19 cellular contexts compared by ENCODE assay signal in genomic region chr2:217606296-217606695, GRCh38.
A peak's percentile ranks its signal among the peaks of the same experiment; 100 is the strongest.
DNase-seq lines count a peak whose midpoint lies in the region; ATAC-seq, FAIRE-seq and TF ChIP-seq lines count a peak whose summit lies in the region.
"Had no signal": no experiment of that assay in that cellular context is flagged by ENCODE, and none has a peak within 500 bp of the region (broad histone marks: within the 10 kb centered on the region; RNA-seq: fewer than 3 reads in every experiment).

No MANE protein-coding gene starts in this region.

- no peak overlapping the region for H3K4me2 ChIP-seq in parathyroid adenoma (ENCODE audit: low read length)

- H3K79me2 ChIP-seq in parathyroid adenoma, result peaks cover 11% of the 10 kb centered on the region

- H3K27me3 ChIP-seq in A673 (replicated peaks; ENCODE audit: insufficient read depth, low read depth, low read length, poor library complexity) (peaks cover 5% of the 10 kb centered on the region), parathyroid adenoma (ENCODE audit: control insufficient read depth, insufficient read depth, low read length) (no peaks in the 10 kb centered on the region)

- DNase-seq in A673 (ENCODE audit: low spot score) (peak; percentile 56), COLO829 (ENCODE audit: low spot score) (peak; percentile 31), SW480 (ENCODE audit: low spot score) (peak; percentile 24), activated gamma-delta T cell (lab: John Stamatoyannopoulos, UW) (no peak), H54 (ENCODE audit: insufficient read length, low spot score) (no peak)
- DNase-seq: ACHN; Calu3; CD4-positive, alpha-beta memory T cell; DMS53 had no signal

- H3K27ac ChIP-seq in A673 (ENCODE audit: low read depth, low read length, poor library complexity, severe bottlenecking) (no peak overlapping the region), parathyroid adenoma (peak overlapping the region; percentile 84)
- H3K27ac ChIP-seq: C4-2B, HL-60 had no signal

- intact Hi-C loops in A673 (cut with micrococcal nuclease; ENCODE audit: unreplicated experiment), result no loop called here

- no peak for ATAC-seq in HG03378 (IDR thresholded peaks at IDR 0.05; ENCODE audit: unreplicated experiment)
- ATAC-seq: K562 had no signal

- no peak for TF ChIP-seq POLR2A in H54 (IDR thresholded peaks at IDR 0.05; ENCODE audit: low read depth, low read length)

- CTCF ChIA-PET in A673 (lab: Charles Lee), result no interaction called here

- POLR2A ChIA-PET in A673 (lab: Charles Lee; ENCODE audit: low non-redundant PET), result no interaction called here

- no peak for FAIRE-seq in H54 (lab: Jason Lieb, UNC)
- FAIRE-seq: G401.6, GM12891, GM19239, H1, K562 had no signal

- H3K4me3 ChIP-seq in A673 (ENCODE audit: low read depth, low read length, poor library complexity, severe bottlenecking), result no peak overlapping the region
- no peak overlapping the region for H3K4me3 ChIP-seq in parathyroid adenoma (ENCODE audit: low read depth, low read length)
- H3K4me3 ChIP-seq: HAP-1, K562 had no signal

- H3K9me3 ChIP-seq in A673 (ENCODE audit: low read depth, low read length, poor library complexity, severe bottlenecking) (no peaks in the 10 kb centered on the region), parathyroid adenoma (ENCODE audit: control insufficient read depth, low read length) (no peaks in the 10 kb centered on the region)
- H3K9me3 ChIP-seq: HAP-1 had no signal

- BruUV-seq in A673 (replicated peaks; lab: Mats Ljungman, UMichigan), result no TSS peak

- no peak overlapping the region for H2AFZ ChIP-seq in parathyroid adenoma

- H3K9ac ChIP-seq in parathyroid adenoma, result no peak overlapping the region

- TF ChIP-seq CTCF in A673 (conservative IDR thresholded peaks at IDR 0.05; ENCODE audit: low read depth, low read length) (no peak), parathyroid adenoma (IDR thresholded peaks at IDR 0.05) (no peak)

- H3K4me1 ChIP-seq in A673 (ENCODE audit: insufficient read depth, low read length, poor library complexity, severe bottlenecking), result peaks cover 27% of the 10 kb centered on the region
- H3K4me1 ChIP-seq in parathyroid adenoma, result peaks cover 63% of the 10 kb centered on the region
- H3K4me1 ChIP-seq: HAP-1 had no signal

- H3K36me3 ChIP-seq in A673 (ENCODE audit: insufficient read depth, low read length, poor library complexity, severe bottlenecking), result no peaks in the 10 kb centered on the region
- no peaks in the 10 kb centered on the region for H3K36me3 ChIP-seq in parathyroid adenoma (ENCODE audit: control insufficient read depth, insufficient read depth, low read length)
- H3K36me3 ChIP-seq: HAP-1 had no signal

Comparison
In these comparisons a context has a peak if more than half of its experiments do, and no peak if none do; other contexts are left out.
1. DNase-seq: peak in A673 (single experiment), COLO829 (single experiment) and SW480 (single experiment); none in activated gamma-delta T cell (single experiment) and H54 (single experiment).